ENCODE assay signal across 11 cellular contexts in the genomic region with DNA sequence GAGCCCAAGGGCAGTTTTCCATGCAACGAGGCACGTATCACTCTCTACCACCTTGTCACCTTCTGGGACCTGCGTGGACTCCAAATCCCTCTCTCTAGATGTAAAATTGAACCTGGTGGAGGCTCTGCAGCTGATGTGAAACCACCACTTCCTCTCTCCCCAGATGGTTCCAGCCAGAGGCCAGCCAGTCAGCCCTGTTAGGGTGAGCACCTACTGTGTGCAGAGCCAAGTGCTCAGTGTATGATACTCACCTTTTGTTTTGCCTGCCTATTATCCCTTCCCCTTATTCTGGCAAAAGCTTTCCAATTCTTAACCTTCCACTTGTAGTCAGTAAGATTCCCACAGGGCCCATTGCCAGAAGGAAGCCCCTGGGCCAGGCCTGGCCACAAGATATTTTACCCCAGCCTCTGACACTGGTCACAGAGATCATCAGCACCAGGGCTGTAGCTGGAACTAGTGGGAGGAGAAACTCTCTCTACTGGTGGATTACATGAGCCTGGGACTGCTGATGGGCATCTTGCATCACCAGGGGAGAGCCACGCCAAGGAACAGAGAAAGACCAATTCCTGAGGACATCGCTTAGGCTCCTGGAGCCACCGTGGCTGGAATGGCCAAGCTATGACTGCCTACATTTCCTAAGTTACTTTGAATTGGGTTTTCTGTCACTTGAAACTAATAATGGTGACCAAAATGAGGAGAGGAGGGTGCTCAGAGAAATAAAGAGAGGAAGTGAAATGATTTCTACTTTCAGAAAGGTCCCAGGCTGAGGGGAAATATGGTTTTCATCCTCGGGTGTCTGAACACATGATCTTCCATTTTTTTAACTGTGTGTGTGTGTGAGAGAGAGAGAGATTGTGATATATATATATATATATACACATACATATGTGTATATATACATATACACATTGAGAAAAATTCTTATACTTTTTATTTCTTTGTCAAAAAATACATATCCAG. TPM values are rescaled to one million over a fixed set of nuclear protein-coding genes. Genes with fewer than 3 reads are reported as not detected.
A peak's percentile ranks its signal among the peaks of the same experiment; 100 is the strongest.
DNase-seq lines count a peak whose midpoint lies in the region; ATAC-seq and TF ChIP-seq lines count a peak whose summit lies in the region.
"Had no signal": no experiment of that assay in that cellular context is flagged by ENCODE, and none has a peak within 500 bp of the region (broad histone marks: within the 10 kb centered on the region; RNA-seq: fewer than 3 reads in every experiment).

No MANE protein-coding gene starts in this region.

- H4K20me1 ChIP-seq in BLaER1 treated with 17β-estradiol and CSF1 and Interleukin-3, amounts not matched to agents 10 nM and 100 nM: no peaks in the 10 kb centered on the region

- H3K9me3 ChIP-seq in BLaER1 treated with 17β-estradiol and CSF1 and Interleukin-3, amounts not matched to agents 10 nM and 100 nM (replicated peaks in 1 of 11): no peaks in the 10 kb centered on the region
- no peaks in the 10 kb centered on the region for H3K9me3 ChIP-seq in colonic mucosa
- no peaks in the 10 kb centered on the region for H3K9me3 ChIP-seq in CD8-positive, alpha-beta T cell (ENCODE audit: low read length)

- no peak overlapping the region for H3K9ac ChIP-seq in BLaER1 treated with 17β-estradiol and CSF1 and Interleukin-3, amounts not matched to agents 10 nM and 100 nM
- no peak overlapping the region for H3K9ac ChIP-seq in colonic mucosa (ENCODE audit: low read depth in 2 of 2, low read length in 2 of 2)

- no peak for TF ChIP-seq CTCF in colonic mucosa (IDR thresholded peaks at IDR 0.05)
- TF ChIP-seq CTCF in CD8-positive, alpha-beta T cell (IDR thresholded peaks at IDR 0.05): no peak

- CTCF ChIA-PET in CD8-positive, alpha-beta T cell (lab: Charles Lee): interaction anchor here (0.7 to 1.6 kb wide), 3 partner anchors 10 to 153 kb away, joined by 3 to 4 read pairs (median 3); no protein-coding TSS in a partner anchor

- DNase-seq in MV-4-11 (lab: John Stamatoyannopoulos, UW): peak; percentile 60
- no peak for DNase-seq in colonic mucosa
- no peak for DNase-seq in immature natural killer cell
- DNase-seq in AML-193 (lab: John Stamatoyannopoulos, UW): no peak
- no peak for DNase-seq in CD8-positive, alpha-beta T cell
- DNase-seq: cortex of kidney, NCI-H524 had no signal

- no peaks in the 10 kb centered on the region for H3K36me3 Mint-ChIP-seq in immature natural killer cell
- H3K36me3 Mint-ChIP-seq in CD8-positive, alpha-beta T cell: no peaks in the 10 kb centered on the region

- H3K27ac Mint-ChIP-seq in immature natural killer cell: no peak overlapping the region
- no peak overlapping the region for H3K27ac Mint-ChIP-seq in CD8-positive, alpha-beta T cell

- no peak overlapping the region for H3K4me3 Mint-ChIP-seq in immature natural killer cell
- no peak overlapping the region for H3K4me3 Mint-ChIP-seq in CD8-positive, alpha-beta T cell

- peaks cover 17 to 18% of the 10 kb centered on the region in 2 donors for H3K4me1 Mint-ChIP-seq in immature natural killer cell
- H3K4me1 Mint-ChIP-seq in CD8-positive, alpha-beta T cell (ENCODE audit: low read depth): peaks cover 17% of the 10 kb centered on the region

- peaks cover 1 to 4% (median 2%) of the 10 kb centered on the region in 3 donors for H3K27me3 Mint-ChIP-seq in immature natural killer cell (ENCODE audit: low read depth in 3 of 3)
- peaks cover 3% of the 10 kb centered on the region for H3K27me3 Mint-ChIP-seq in CD8-positive, alpha-beta T cell (ENCODE audit: low read depth)

- POLR2A ChIA-PET in CD8-positive, alpha-beta T cell (lab: Charles Lee): no interaction called here

- no peaks in the 10 kb centered on the region for H3K9me3 Mint-ChIP-seq in immature natural killer cell
- H3K9me3 Mint-ChIP-seq in CD8-positive, alpha-beta T cell: no peaks in the 10 kb centered on the region

- peaks cover 0 to 15% (median 3%) of the 10 kb centered on the region in 11 experiments; a peak in 3 of 22 replicates for H3K27me3 ChIP-seq in BLaER1 treated with 17β-estradiol and CSF1 and Interleukin-3, amounts not matched to agents 10 nM and 100 nM
- no peaks in the 10 kb centered on the region for H3K27me3 ChIP-seq in colonic mucosa
- H3K27me3 ChIP-seq in CD8-positive, alpha-beta T cell (ENCODE audit: insufficient read depth, low read length): no peaks in the 10 kb centered on the region

- H3K27ac ChIP-seq in BLaER1 treated with 17β-estradiol and CSF1 and Interleukin-3, amounts not matched to agents 10 nM and 100 nM: 0 out of 22 replicates have a peak overlapping the region, but pooled peaks of 1 of the 11 experiments have one; percentile 2
- H3K27ac ChIP-seq in colonic mucosa: no peak overlapping the region
- H3K27ac ChIP-seq in CD8-positive, alpha-beta T cell (ENCODE audit: low read depth, low read length): no peak overlapping the region
- H3K27ac ChIP-seq: skin epidermis had no signal

- ATAC-seq in GM19351 (IDR thresholded peaks at IDR 0.05; ENCODE audit: unreplicated experiment) (peak; percentile 59), HG02798 (IDR thresholded peaks at IDR 0.05; ENCODE audit: poor library complexity, unreplicated experiment) (peak; percentile 39)
- no peak for ATAC-seq in CD8-positive, alpha-beta T cell

- H3K4me2 ChIP-seq in BLaER1 treated with 17β-estradiol and CSF1 and Interleukin-3, amounts not matched to agents 10 nM and 100 nM: peak overlapping the region in 7 of 11 experiments; percentile 8 to 54 (median 28); a peak in 9 of 22 replicates

- peaks cover 10 to 52% (median 30%) of the 10 kb centered on the region in 10 experiments; a peak in 19 of 20 replicates for H3K4me1 ChIP-seq in BLaER1 treated with 17β-estradiol and CSF1 and Interleukin-3, amounts not matched to agents 10 nM and 100 nM
- peaks cover 9% of the 10 kb centered on the region for H3K4me1 ChIP-seq in colonic mucosa
- H3K4me1 ChIP-seq in CD8-positive, alpha-beta T cell (ENCODE audit: insufficient read depth, low read length): peaks cover 20% of the 10 kb centered on the region

- H3K4me3 ChIP-seq in BLaER1 treated with 17β-estradiol and CSF1 and Interleukin-3, amounts not matched to agents 10 nM and 100 nM: no peak overlapping the region
- no peak overlapping the region for H3K4me3 ChIP-seq in colonic mucosa
- H3K4me3 ChIP-seq in CD8-positive, alpha-beta T cell (ENCODE audit: low read depth, low read length): no peak overlapping the region
- H3K4me3 ChIP-seq: skin epidermis had no signal

- intact Hi-C loops in colonic mucosa (cut with DNase I): no loop called here
- intact Hi-C loops in CD8-positive, alpha-beta T cell (cut with DNase I, micrococcal nuclease): loop anchor here in 1 of 2 experiments (5.0 kb wide), 1 partner anchor 59 kb away; a partner anchor contains a TSS

- no peaks in the 10 kb centered on the region for H3K36me3 ChIP-seq in BLaER1 treated with 17β-estradiol and CSF1 and Interleukin-3, amounts not matched to agents 10 nM and 100 nM
- H3K36me3 ChIP-seq in colonic mucosa: no peaks in the 10 kb centered on the region
- H3K36me3 ChIP-seq in CD8-positive, alpha-beta T cell (ENCODE audit: insufficient read depth, low read length): no peaks in the 10 kb centered on the region

RNA-seq across cellular contexts. Expression of a gene that starts 26.6 kb away (rescaled TPM):
- total RNA-seq in colonic mucosa: under 1 TPM in 1 of 2 donors, not detected in 1; 0.15 TPM
- polyA plus RNA-seq in immature natural killer cell: not detected
- total RNA-seq in CD8-positive, alpha-beta T cell: not detected
